ENCODE assay signal across 8 cellular contexts in the genomic region with DNA sequence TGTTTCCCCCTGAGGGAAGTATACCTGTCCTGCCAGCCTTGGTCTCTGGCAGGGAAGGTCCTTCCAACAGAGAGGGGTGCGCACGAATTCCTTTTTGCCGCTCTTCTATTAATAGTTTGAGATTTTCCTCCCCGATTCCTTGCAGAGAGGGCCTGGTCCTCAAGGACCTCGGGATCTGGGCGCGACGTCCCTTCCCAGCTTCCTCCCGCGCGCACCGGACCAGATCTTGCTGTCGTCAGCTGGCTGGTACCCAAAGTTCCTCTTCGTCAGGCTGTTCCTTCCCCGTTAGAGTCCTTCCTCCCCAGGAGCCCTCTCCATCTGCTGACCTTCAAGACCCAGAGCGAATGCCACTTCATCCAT. TPM values are rescaled to one million over a fixed set of nuclear protein-coding genes. Genes with fewer than 3 reads are reported as not detected.
DNase-seq lines count a peak whose midpoint lies in the region; ATAC-seq and TF ChIP-seq lines count a peak whose summit lies in the region.

No MANE protein-coding gene starts in this region.

- no peak overlapping the region for H2BK5ac ChIP-seq in H9 (ENCODE audit: insufficient read length, low read length)

- H3K4me1 ChIP-seq in CD8-positive, alpha-beta memory T cell (ENCODE audit: insufficient read depth, low read length): peaks cover 18% of the 10 kb centered on the region
- H3K4me1 ChIP-seq in H9 (ENCODE audit: insufficient read depth, low read length) (no peaks in the 10 kb centered on the region; the same call in 1 of the 2 replicates), SK-N-SH (ENCODE audit: control insufficient read depth in 1 of 2, insufficient read depth in 2 of 2, low read depth in 1 of 2, low read length in 1 of 2) (peaks cover 8 to 10% of the 10 kb centered on the region in 2 experiments; a peak in 2 of 4 replicates), ectodermal cell (ENCODE audit: control insufficient read depth, insufficient read depth, low read length) (peaks cover 4% of the 10 kb centered on the region), right lobe of liver (peaks cover 1 to 27% (median 3%) of the 10 kb centered on the region in 4 donors), stomach (peaks cover 22 to 69% (median 53%) of the 10 kb centered on the region in 4 donors)

- POLR2A ChIA-PET in CD8-positive, alpha-beta memory T cell (lab: Charles Lee): interaction anchor here (1.4 to 1.6 kb wide), 3 partner anchors 188 to 301 kb away, joined by 4 to 14 read pairs (median 7); a partner anchor contains a TSS
- POLR2A ChIA-PET in SK-N-SH (lab: Yijun Ruan, JAX): interaction anchor here (0.7 to 2.1 kb wide), 4 partner anchors 10 to 189 kb away, joined by 3 to 6 read pairs (median 3); a partner anchor contains a TSS

- H3K4me2 ChIP-seq in H9 (ENCODE audit: insufficient read depth, insufficient read length, low read length) (peak overlapping the region; percentile 64), SK-N-SH (peak overlapping the region; percentile 89)

- H3K4me3 ChIP-seq in CD8-positive, alpha-beta memory T cell (ENCODE audit: low read length): peak overlapping the region; percentile 89
- H3K4me3 ChIP-seq in SK-N-SH (ENCODE audit: low read depth in 2 of 2, low read length in 1 of 2): peak overlapping the region; percentile 98
- peak overlapping the region; percentile 96 for H3K4me3 ChIP-seq in ectodermal cell (ENCODE audit: insufficient read depth, low read depth, low read length)
- peak overlapping the region; percentile 84 to 89 (median 88) for H3K4me3 ChIP-seq in right lobe of liver
- peak overlapping the region; percentile 76 to 91 (median 83) for H3K4me3 ChIP-seq in stomach

- peak overlapping the region; percentile 36 for H3K18ac ChIP-seq in H9 (ENCODE audit: insufficient read length, low read depth, low read length)

- no peaks in the 10 kb centered on the region for H3K9me3 ChIP-seq in CD8-positive, alpha-beta memory T cell (ENCODE audit: low read length)
- no peaks in the 10 kb centered on the region for H3K9me3 ChIP-seq in H9 (ENCODE audit: control insufficient read depth, low read depth, low read length)
- H3K9me3 ChIP-seq in SK-N-SH: no peaks in the 10 kb centered on the region
- H3K9me3 ChIP-seq in ectodermal cell (ENCODE audit: control insufficient read depth, low read length): no peaks in the 10 kb centered on the region
- no peaks in the 10 kb centered on the region for H3K9me3 ChIP-seq in right lobe of liver
- no peaks in the 10 kb centered on the region for H3K9me3 ChIP-seq in stomach

- H3K9me2 ChIP-seq in SK-N-SH: no peaks in the 10 kb centered on the region

- no peak overlapping the region for H2BK12ac ChIP-seq in H9 (ENCODE audit: insufficient read length, low read depth, low read length)

- H3K36me3 Mint-ChIP-seq in CD8-positive, alpha-beta memory T cell: peaks cover 0 to 17% (median 2%) of the 10 kb centered on the region in 3 donors
- H3K36me3 Mint-ChIP-seq in H9 (ENCODE audit: insufficient read depth in 1 of 3, low read depth in 3 of 3): 0 out of 7 replicates have a peak, but pooled peaks cover 0 to 3% (median 0%) of the 10 kb centered on the region in 3 experiments

- H3K56ac ChIP-seq in H9 (ENCODE audit: insufficient read length, low read depth, low read length): no peak overlapping the region

- H3K23me2 ChIP-seq in H9 (ENCODE audit: insufficient read length, low read depth, low read length, poor library complexity, severe bottlenecking): peaks cover 8% of the 10 kb centered on the region

- H3K27ac Mint-ChIP-seq in CD8-positive, alpha-beta memory T cell: peak overlapping the region; percentile 91 to 98 (median 96)
- peak overlapping the region; percentile 89 to 98 (median 94); a peak in 6 of 7 replicates for H3K27ac Mint-ChIP-seq in H9

- TF ChIP-seq POLR2A in right lobe of liver (IDR thresholded peaks at IDR 0.05): no peak
- no peak for TF ChIP-seq POLR2A in stomach (IDR thresholded peaks at IDR 0.05)

- peaks cover 7% of the 10 kb centered on the region for H3F3A ChIP-seq in SK-N-SH (replicated peaks; ENCODE audit: insufficient read depth)

- H2AFZ ChIP-seq in H9 (ENCODE audit: low read length) (no peak overlapping the region), SK-N-SH (ENCODE audit: low read depth) (peak overlapping the region; percentile 58)

- peak; percentile 26 to 47 (median 34) for ATAC-seq in right lobe of liver
- no peak for ATAC-seq in HG02970 (IDR thresholded peaks at IDR 0.05; ENCODE audit: low FRiP score, unreplicated experiment)

- H3T11ph ChIP-seq in H9 (ENCODE audit: low read length): no peak overlapping the region

- H2BK20ac ChIP-seq in H9 (ENCODE audit: low read depth, low read length, poor library complexity, severe bottlenecking): no peak overlapping the region

- no peak overlapping the region for H4K5ac ChIP-seq in H9 (ENCODE audit: insufficient read length, low read depth, low read length)

- no peak overlapping the region for H3K23ac ChIP-seq in H9 (ENCODE audit: insufficient read length, low read depth, low read length)

- H3K4me3 Mint-ChIP-seq in CD8-positive, alpha-beta memory T cell: peak overlapping the region; percentile 93 to 99 (median 98)
- H3K4me3 Mint-ChIP-seq in H9: peak overlapping the region; percentile 94 to 95

- peaks cover 36 to 51% (median 47%) of the 10 kb centered on the region in 3 donors for H3K4me1 Mint-ChIP-seq in CD8-positive, alpha-beta memory T cell
- H3K4me1 Mint-ChIP-seq in H9: peaks cover 14 to 20% of the 10 kb centered on the region in 2 experiments

- intact Hi-C loops in right lobe of liver (cut with DNase I): no loop called here
- intact Hi-C loops in stomach (cut with DNase I; ENCODE audit: low total_unique reads): no loop called here

- no peak overlapping the region for H4K91ac ChIP-seq in H9 (ENCODE audit: insufficient read length, low read depth, low read length)

- peaks cover 0 to 4% of the 10 kb centered on the region in 2 donors for H3K27me3 Mint-ChIP-seq in CD8-positive, alpha-beta memory T cell
- H3K27me3 Mint-ChIP-seq in H9 (ENCODE audit: low read depth): no peaks in the 10 kb centered on the region; the same call in none of the 2 replicates

- H3K79me1 ChIP-seq in H9 (ENCODE audit: insufficient read depth, low read depth, low read length, poor library complexity, severe bottlenecking): peaks cover 2% of the 10 kb centered on the region

- no peaks in the 10 kb centered on the region for H3K9me3 Mint-ChIP-seq in CD8-positive, alpha-beta memory T cell
- no peaks in the 10 kb centered on the region for H3K9me3 Mint-ChIP-seq in H9

- no peak overlapping the region for H2AK5ac ChIP-seq in H9 (ENCODE audit: insufficient read length, low read length)

- WGBS in H9 (ENCODE audit: extremely low coverage, insufficient read length, low lambda C conversion rate): no CpG with 5 or more reads among the region's 16 CpGs
- 3% methylated on average over 16 of the region's 16 CpGs for WGBS in SK-N-SH (ENCODE audit: low lambda C conversion rate)
- WGBS in ectodermal cell, 2 experiments: 0% methylated on average over 16 of the region's 16 CpGs
- 0% methylated on average over 6 of the region's 16 CpGs for WGBS in right lobe of liver (ENCODE audit: insufficient coverage, low coverage, low lambda C conversion rate, missing lambda C conversion rate)
- WGBS in stomach, 5 donors: 0 to 1% (median 0%) methylated on average over 12 to 16 of the region's 16 CpGs

- no peak overlapping the region for H4K8ac ChIP-seq in H9 (replicated peaks; ENCODE audit: insufficient read length, low read depth, low read length)

- DNase-seq in CD8-positive, alpha-beta memory T cell: peak in 1 of 5 donors; percentile 44
- DNase-seq in H9: peak; percentile 50
- DNase-seq in SK-N-SH: peak; percentile 33
- peak; percentile 83 to 87 (median 84) for DNase-seq in right lobe of liver
- peak; percentile 74 for DNase-seq in stomach
- DNase-seq in NCI-H1092 treated with DMSO at 0.1 percent for 48 hours (lab: John Stamatoyannopoulos, UW): no peak

- H3K79me2 ChIP-seq in H9 (ENCODE audit: insufficient read depth, low read length) (peaks cover 6% of the 10 kb centered on the region; the same call in 1 of the 2 replicates), SK-N-SH (ENCODE audit: insufficient read depth) (peaks cover 54% of the 10 kb centered on the region)

- H3K27ac ChIP-seq in CD8-positive, alpha-beta memory T cell (ENCODE audit: low read depth, low read length): peak overlapping the region; percentile 68
- H3K27ac ChIP-seq in H9 (ENCODE audit: insufficient read length, low read depth, low read length) (no peak overlapping the region), SK-N-SH (ENCODE audit: low read depth in 2 of 2, low read length in 1 of 2) (peak overlapping the region; percentile 23 to 60; a peak in 2 of 4 replicates), ectodermal cell (ENCODE audit: insufficient read depth, low read depth, low read length, poor library complexity, severe bottlenecking) (no peak overlapping the region), right lobe of liver (peak overlapping the region; percentile 94 to 97 (median 95)), stomach (peak overlapping the region; percentile 95 to 97 (median 96))

- H2BK120ac ChIP-seq in H9 (ENCODE audit: low read depth, low read length, poor library complexity, severe bottlenecking): no peak overlapping the region

- CTCF ChIA-PET in CD8-positive, alpha-beta memory T cell (lab: Charles Lee): interaction anchor here (1.1 to 2.1 kb wide), 4 partner anchors 38 to 223 kb away, joined by 3 to 6 read pairs (median 3); no protein-coding TSS in a partner anchor
- CTCF ChIA-PET in SK-N-SH (lab: Yijun Ruan, JAX): interaction anchor here (0.7 to 8.6 kb wide), 6 partner anchors 18 to 1403 kb away, joined by 3 to 118 read pairs (median 4); no protein-coding TSS in a partner anchor

- TF ChIP-seq CTCF in H9 (conservative IDR thresholded peaks at IDR 0.05) (no peak), SK-N-SH (IDR thresholded peaks at IDR 0.05) (no peak), right lobe of liver (IDR thresholded peaks at IDR 0.05) (no peak), stomach (IDR thresholded peaks at IDR 0.05) (no peak)

- no peak overlapping the region for H3K4ac ChIP-seq in H9 (ENCODE audit: low read depth, low read length)

- H2BK15ac ChIP-seq in H9 (ENCODE audit: low read depth, low read length): no peak overlapping the region

- no peaks in the 10 kb centered on the region for H3K36me3 ChIP-seq in CD8-positive, alpha-beta memory T cell (ENCODE audit: insufficient read depth, low read length)
- H3K36me3 ChIP-seq in SK-N-SH (replicated peaks in 1 of 2; ENCODE audit: control insufficient read depth in 1 of 2, insufficient read depth in 2 of 2, low read length in 1 of 2): peaks cover 5 to 6% of the 10 kb centered on the region in 2 experiments
- H3K36me3 ChIP-seq in ectodermal cell (ENCODE audit: control insufficient read depth, insufficient read depth, low read length): no peaks in the 10 kb centered on the region
- no peaks in the 10 kb centered on the region for H3K36me3 ChIP-seq in right lobe of liver
- peaks cover 0 to 8% (median 4%) of the 10 kb centered on the region in 4 donors for H3K36me3 ChIP-seq in stomach

- H4K20me1 ChIP-seq in H9 (ENCODE audit: control insufficient read depth, insufficient read depth, insufficient read length) (no peaks in the 10 kb centered on the region), SK-N-SH (ENCODE audit: insufficient read depth) (no peaks in the 10 kb centered on the region)

- no peak for TF ChIP-seq RAD21 in SK-N-SH (IDR thresholded peaks at IDR 0.05; ENCODE audit: low read length)

- H3K9ac ChIP-seq in H9 (ENCODE audit: extremely low read depth, insufficient read length, low read length) (peak overlapping the region; percentile 51), SK-N-SH (peak overlapping the region; percentile 75)

- no peak overlapping the region for H3K14ac ChIP-seq in H9 (ENCODE audit: insufficient read depth, low read length)

- TF ChIP-seq EP300 in SK-N-SH (IDR thresholded peaks at IDR 0.05; ENCODE audit: borderline replicate concordance in 1 of 2, low read depth in 1 of 2, low read length in 1 of 2): no peak
- no peak for TF ChIP-seq EP300 in stomach (IDR thresholded peaks at IDR 0.05)

- H3K27me3 ChIP-seq in CD8-positive, alpha-beta memory T cell (ENCODE audit: insufficient read depth, low read length, poor library complexity, severe bottlenecking): no peaks in the 10 kb centered on the region
- H3K27me3 ChIP-seq in H9 (ENCODE audit: insufficient read depth, low read length): no peaks in the 10 kb centered on the region
- no peaks in the 10 kb centered on the region for H3K27me3 ChIP-seq in SK-N-SH (ENCODE audit: insufficient read depth)
- no peaks in the 10 kb centered on the region for H3K27me3 ChIP-seq in ectodermal cell (ENCODE audit: control insufficient read depth, insufficient read depth, low read length, poor library complexity, severe bottlenecking)
- H3K27me3 ChIP-seq in right lobe of liver: no peaks in the 10 kb centered on the region
- no peaks in the 10 kb centered on the region for H3K27me3 ChIP-seq in stomach

RNA-seq across cellular contexts. Expression of a gene that starts 0.7 kb away (rescaled TPM):
- 10 to 100 TPM; 32.9 to 33.4 TPM for total RNA-seq in CD8-positive, alpha-beta memory T cell
- 24.6 TPM for polyA plus RNA-seq in CD8-positive, alpha-beta memory T cell
- total RNA-seq in H9 (2021) (43.3 and 47.4 TPM in 2 replicates), right lobe of liver (100 to 1,000 TPM; 118 to 356 (median 173) TPM), stomach (100 to 1,000 TPM in 1 of 5 donors, 10 to 100 TPM in 4; 38.1 to 131 (median 55.4) TPM)
- polyA plus RNA-seq in SK-N-SH (2012; rRNA removed) (9.8 and 10.9 TPM in 2 replicates), stomach (10 to 100 TPM; 25.5 to 37.5 (median 33.9) TPM)
- polyA plus RNA-seq in SK-N-SH (2012; cell fraction: cytosol; rRNA removed): 9.8 and 10.7 TPM in 2 replicates
- 15.6 and 17.4 TPM in 2 replicates for polyA plus RNA-seq in SK-N-SH (2012; cell fraction: nucleus; rRNA removed)
- polyA plus RNA-seq in ectodermal cell (2013, experiment 1 of 4): 31.3 TPM
- polyA plus RNA-seq in ectodermal cell (2013, experiment 2 of 4): 36.3 TPM
- 37.2 TPM for polyA plus RNA-seq in ectodermal cell (2013, experiment 3 of 4)
- polyA plus RNA-seq in ectodermal cell (2013, experiment 4 of 4): 37.1 TPM

Comparison
In these comparisons a context has a peak if more than half of its experiments do, and no peak if none do; other contexts are left out.
1. H3K27ac ChIP-seq: peak in CD8-positive, alpha-beta memory T cell (single experiment), SK-N-SH (2 of 2), right lobe of liver (3 of 3) and stomach (5 of 5); none in H9 (single experiment) and ectodermal cell (single experiment).
2. Peak in every context shown above with its lines, with median percentiles within 50 percentile points of each other: H3K4me3 ChIP-seq.